Comparison of ENCODE assay signal across 9 cellular contexts in genomic region chr2:190637331-190637734, GRCh38. TPM values are rescaled to one million over a fixed set of nuclear protein-coding genes. Genes with fewer than 3 reads are reported as not detected.
DNase-seq lines count a peak whose midpoint lies in the region; ATAC-seq and TF ChIP-seq lines count a peak whose summit lies in the region.
"Had no signal": no experiment of that assay in that cellular context is flagged by ENCODE, and none has a peak within 500 bp of the region (broad histone marks: within the 10 kb centered on the region; RNA-seq: fewer than 3 reads in every experiment).

No MANE protein-coding gene starts in this region.

- peak; percentile 68 for ATAC-seq in RWPE2 (ENCODE audit: low read depth)
- ATAC-seq in HG03108 (IDR thresholded peaks at IDR 0.05; ENCODE audit: unreplicated experiment), result no peak
- no peak for ATAC-seq in HG03439 (IDR thresholded peaks at IDR 0.05; ENCODE audit: unreplicated experiment)
- ATAC-seq: activated T-cell treated with anti-CD3 and anti-CD28 coated beads, Interleukin-2, amount 50 U/mL, for 72 hours had no signal

- TF ChIP-seq CTCF in RWPE2 (IDR thresholded peaks at IDR 0.05; ENCODE audit: poor library complexity, severe bottlenecking) (no peak), foreskin fibroblast (IDR thresholded peaks at IDR 0.05; ENCODE audit: low read depth, low read length) (no peak)

- DNase-seq in EH (ENCODE audit: low read depth), result peak; percentile 60
- no peak for DNase-seq in RWPE2 (ENCODE audit: low spot score)
- DNase-seq in foreskin fibroblast, result peak; percentile 69 to 83
- DNase-seq in renal cortical epithelial cell (ENCODE audit: low read depth), result peak; percentile 69
- DNase-seq in NCI-H1105 (lab: John Stamatoyannopoulos, UW), result no peak
- DNase-seq in NCI-H524 (lab: John Stamatoyannopoulos, UW), result no peak
- DNase-seq: activated T-cell treated with anti-CD3 and anti-CD28 coated beads, Interleukin-2, amount 50 U/mL, for 72 hours had no signal

- H3K36me3 ChIP-seq in RWPE2 (ENCODE audit: low read depth), result no peaks in the 10 kb centered on the region

- H3K27ac ChIP-seq in RWPE2 (ENCODE audit: poor library complexity, severe bottlenecking), result peak overlapping the region; percentile 62

- H3K27me3 ChIP-seq in RWPE2 (ENCODE audit: insufficient read depth, poor library complexity, severe bottlenecking), result no peaks in the 10 kb centered on the region

- H3K4me3 ChIP-seq in RWPE2 (ENCODE audit: severe bottlenecking) (no peak overlapping the region), foreskin fibroblast (ENCODE audit: low read depth in 1 of 2, low read length in 2 of 2) (no peak overlapping the region)

- peaks cover 23% of the 10 kb centered on the region for H3K4me1 ChIP-seq in RWPE2 (ENCODE audit: insufficient read depth, poor library complexity, severe bottlenecking)

- no peaks in the 10 kb centered on the region for H3K9me3 ChIP-seq in RWPE2 (ENCODE audit: severe bottlenecking)

RNA-seq across cellular contexts. Expression of gene NAB1, which starts 11.6 kb away (rescaled TPM):
- total RNA-seq in renal cortical epithelial cell, result 37.4 and 45.8 TPM in 2 replicates

Comparison
In these comparisons a context has a peak if more than half of its experiments do, and no peak if none do; other contexts are left out.
1. DNase-seq: peak in EH (single experiment), foreskin fibroblast (2 of 2) and renal cortical epithelial cell (single experiment); none in RWPE2 (single experiment), NCI-H1105 (single experiment) and NCI-H524 (0 of 2).